8 cellular contexts compared by ENCODE assay signal in genomic region chr10:102596506-102596971, GRCh38. TPM values are rescaled to one million over a fixed set of nuclear protein-coding genes. Genes with fewer than 3 reads are reported as not detected.
DNase-seq lines count a peak whose midpoint lies in the region; ATAC-seq lines count a peak whose summit lies in the region.

No MANE protein-coding gene starts in this region.

- no peaks in the 10 kb centered on the region for H3K9me3 Mint-ChIP-seq in activated naive CD4-positive, alpha-beta T cell treated with anti-CD3 and anti-CD28 coated beads for 36 hours
- no peaks in the 10 kb centered on the region for H3K9me3 Mint-ChIP-seq in naive B cell

- H3K27ac Mint-ChIP-seq in activated naive CD4-positive, alpha-beta T cell treated with anti-CD3 and anti-CD28 coated beads for 36 hours, result no peak overlapping the region
- H3K27ac Mint-ChIP-seq in naive B cell, result peak overlapping the region in 1 of 6 donors; percentile 49

- H3K4me1 Mint-ChIP-seq in activated naive CD4-positive, alpha-beta T cell treated with anti-CD3 and anti-CD28 coated beads for 36 hours (ENCODE audit: low read depth), result no peaks in the 10 kb centered on the region
- H3K4me1 Mint-ChIP-seq in naive B cell, result no peaks in the 10 kb centered on the region

- H3K4me3 Mint-ChIP-seq in activated naive CD4-positive, alpha-beta T cell treated with anti-CD3 and anti-CD28 coated beads for 36 hours, result no peak overlapping the region
- peak overlapping the region in 1 of 8 donors; percentile 9 for H3K4me3 Mint-ChIP-seq in naive B cell

- peak; percentile 75 for ATAC-seq in esophagus mucosa
- peak; percentile 43 to 54 for ATAC-seq in naive B cell (ENCODE audit: low read depth in 2 of 2)
- no peak for ATAC-seq in GM19395 (IDR thresholded peaks at IDR 0.05; ENCODE audit: unreplicated experiment)
- no peak for ATAC-seq in HG03095 (IDR thresholded peaks at IDR 0.05; ENCODE audit: unreplicated experiment)

- no peaks in the 10 kb centered on the region for H3K36me3 Mint-ChIP-seq in activated naive CD4-positive, alpha-beta T cell treated with anti-CD3 and anti-CD28 coated beads for 36 hours (ENCODE audit: low read depth)
- peaks cover 12 to 14% of the 10 kb centered on the region in 2 donors for H3K36me3 Mint-ChIP-seq in naive B cell

- intact Hi-C loops in activated naive CD4-positive, alpha-beta T cell treated with anti-CD3 and anti-CD28 coated beads for 36 hours (cut with micrococcal nuclease), result loop anchor here (1.0 kb wide), 2 partner anchors 93 to 367 kb away; partner anchors contain the start of gene SUFU

- CTCF ChIA-PET in activated naive CD4-positive, alpha-beta T cell treated with anti-CD3 and anti-CD28 coated beads for 36 hours (lab: Charles Lee), result interaction anchor here (0.6 to 7.0 kb wide), 7 partner anchors 13 to 88 kb away, joined by 3 to 32 read pairs (median 3); no protein-coding TSS in a partner anchor

- H3K27me3 Mint-ChIP-seq in activated naive CD4-positive, alpha-beta T cell treated with anti-CD3 and anti-CD28 coated beads for 36 hours (ENCODE audit: low read depth), result no peaks in the 10 kb centered on the region
- no peaks in the 10 kb centered on the region for H3K27me3 Mint-ChIP-seq in naive B cell

- peak; percentile 58 for DNase-seq in activated naive CD4-positive, alpha-beta T cell treated with anti-CD3 and anti-CD28 coated beads for 36 hours
- DNase-seq in activated naive CD4-positive, alpha-beta T cell (lab: John Stamatoyannopoulos, UW), result no peak
- DNase-seq in LoVo (ENCODE audit: low spot score), result peak; percentile 46
- peak; percentile 62 for DNase-seq in SKM-1 treated with dmso at 0.1 percent for 144 hours (lab: John Stamatoyannopoulos, UW; ENCODE audit: unreplicated experiment)
- DNase-seq in naive B cell, result peak; percentile 9

RNA-seq across cellular contexts. Expression of gene TRIM8, which starts 47.7 kb away (rescaled TPM):
- total RNA-seq in activated naive CD4-positive, alpha-beta T cell treated with anti-CD3 and anti-CD28 coated beads for 36 hours, result 10 to 100 TPM; 18.8 to 20.0 TPM
- total RNA-seq in esophagus mucosa, result 29.1 TPM
- polyA plus RNA-seq in naive B cell (ENCODE audit: low read depth in 6 of 6), result 10 to 100 TPM; 27.1 to 45.8 (median 30.2) TPM

Comparison
In these comparisons a context has a peak if more than half of its experiments do, and no peak if none do; other contexts are left out.
1. DNase-seq: peak in activated naive CD4-positive, alpha-beta T cell treated with anti-CD3 and anti-CD28 coated beads for 36 hours (single experiment), LoVo (single experiment), SKM-1 treated with dmso at 0.1 percent for 144 hours (single experiment) and naive B cell (single experiment); none in activated naive CD4-positive, alpha-beta T cell (0 of 4).
2. ATAC-seq: peak in esophagus mucosa (single experiment) and naive B cell (2 of 2); none in GM19395 (single experiment) and HG03095 (single experiment).